In the genomic region with DNA sequence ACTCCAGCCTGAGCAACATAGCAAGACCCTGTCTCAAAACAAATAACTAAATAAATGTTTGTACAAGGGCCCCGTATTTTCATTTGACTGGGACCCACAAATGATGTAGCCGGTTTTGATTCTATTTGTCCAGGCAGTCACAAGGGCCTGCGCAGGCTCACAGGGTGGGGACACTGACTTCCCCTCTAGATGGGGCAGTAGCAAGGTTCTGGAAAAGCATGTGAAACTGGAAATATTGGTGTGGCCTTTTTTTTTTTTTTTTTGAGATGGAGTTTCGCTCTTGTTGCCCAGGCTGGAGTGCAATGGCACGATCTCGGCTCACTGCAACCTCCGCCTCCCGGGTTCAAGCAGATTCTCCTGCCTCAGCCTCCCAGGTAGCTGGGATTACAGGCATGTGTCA, we compare ENCODE assay signal across 2 cellular contexts.
TF ChIP-seq lines count a peak whose summit lies in the region.

No MANE protein-coding gene starts in this region.

TF ChIP-seq in K562, 482 proteins besides CTCF, POLR2A, EP300 and RAD21:
- TF ChIP-seq NRF1 (conservative IDR thresholded peaks at IDR 0.05 in 1 of 2, IDR thresholded peaks at IDR 0.05 in 1 of 2) (peak; percentile 69 to 76), ZNF384 (IDR thresholded peaks at IDR 0.05; ENCODE audit: low read depth, low read length) (peak; percentile 62; the same call in 1 of the 2 replicates)

TF ChIP-seq in HepG2, 621 proteins besides CTCF, POLR2A, EP300 and RAD21:
- TF ChIP-seq ZNF274 (CRISPR knock-in tag; IDR thresholded peaks at IDR 0.05) (0 out of 2 replicates have a peak, but pooled peaks have one; percentile 21), STAG1 (CRISPR knock-in tag; IDR thresholded peaks at IDR 0.05) (peak; percentile 39; the same call in 1 of the 2 replicates)
- TF ChIP-seq, protein P1, sequence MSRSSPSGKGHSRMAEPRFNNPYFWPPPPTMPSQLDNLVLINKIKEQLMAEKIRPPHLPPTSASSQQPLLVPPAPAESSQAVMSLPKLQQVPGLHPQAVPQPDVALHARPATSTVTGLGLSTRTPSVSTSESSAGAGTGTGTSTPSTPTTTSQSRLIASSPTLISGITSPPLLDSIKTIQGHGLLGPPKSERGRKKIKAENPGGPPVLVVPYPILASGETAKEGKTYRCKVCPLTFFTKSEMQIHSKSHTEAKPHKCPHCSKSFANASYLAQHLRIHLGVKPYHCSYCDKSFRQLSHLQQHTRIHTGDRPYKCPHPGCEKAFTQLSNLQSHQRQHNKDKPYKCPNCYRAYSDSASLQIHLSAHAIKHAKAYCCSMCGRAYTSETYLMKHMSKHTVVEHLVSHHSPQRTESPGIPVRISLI (CRISPR knock-in tag; IDR thresholded peaks at IDR 0.05; ENCODE audit: borderline replicate concordance) = peak; percentile 63; the same call in 1 of the 2 replicates
